Comparison of ENCODE assay signal across 9 cellular contexts in the genomic region with DNA sequence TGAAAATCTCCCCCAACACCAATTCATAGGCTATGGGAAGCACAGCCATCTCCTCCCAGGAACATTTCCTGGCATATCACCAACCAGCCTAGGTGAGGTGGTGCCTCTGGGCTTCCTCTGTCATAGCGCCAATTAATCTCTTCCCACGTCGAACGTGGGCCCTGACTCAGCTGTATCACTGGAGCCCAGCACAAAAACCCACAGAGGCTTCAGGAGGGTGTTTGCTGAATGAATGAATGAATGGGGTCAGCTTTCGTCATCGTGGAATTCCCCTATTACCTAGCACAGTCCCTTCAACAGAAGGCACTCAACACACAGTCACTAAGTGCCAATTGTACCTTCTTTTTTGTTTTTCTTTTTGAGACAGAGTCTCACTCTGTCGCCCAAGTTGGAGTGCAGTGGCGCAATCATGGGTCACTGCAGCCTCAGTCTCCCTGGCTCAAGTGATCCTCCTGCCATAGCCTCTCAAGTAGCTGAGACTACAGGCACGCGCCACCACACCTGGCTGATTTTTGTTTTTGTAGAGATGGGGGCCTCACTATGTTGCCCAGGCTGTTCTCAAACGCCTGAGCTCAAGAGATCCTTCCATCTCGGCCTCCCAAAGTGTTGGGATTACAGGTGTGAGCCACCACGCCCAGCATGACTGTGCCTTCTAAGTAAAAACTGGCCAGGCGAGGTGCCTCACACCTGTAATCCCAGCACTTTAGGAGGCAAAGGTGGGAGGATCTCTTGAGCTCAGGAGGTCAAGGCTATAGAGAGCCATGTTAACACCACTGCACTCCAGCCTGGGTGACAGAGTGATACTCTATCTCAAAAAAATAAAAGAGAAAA. TPM values are rescaled to one million over a fixed set of nuclear protein-coding genes. Genes with fewer than 3 reads are reported as not detected.
DNase-seq lines count a peak whose midpoint lies in the region; ATAC-seq and TF ChIP-seq lines count a peak whose summit lies in the region.
"Had no signal": no experiment of that assay in that cellular context is flagged by ENCODE, and none has a peak within 500 bp of the region (broad histone marks: within the 10 kb centered on the region; RNA-seq: fewer than 3 reads in every experiment).

No MANE protein-coding gene starts in this region.

- no peaks in the 10 kb centered on the region for H3K9me3 Mint-ChIP-seq in activated CD4-positive, alpha-beta memory T cell treated with anti-CD3 and anti-CD28 coated beads, Interleukin-2, amount 10 ng/mL, durations not matched to agents 7 days and 5 days

- H3K4me3 ChIP-seq in fibroblast of pulmonary artery (replicated peaks; ENCODE audit: low read depth, low read length): no peak overlapping the region
- H3K4me3 ChIP-seq: prostate gland had no signal

- no peaks in the 10 kb centered on the region for H3K36me3 ChIP-seq in KOPT-K1 (ENCODE audit: insufficient read depth, low read length)
- H3K36me3 ChIP-seq: prostate gland had no signal

- TF ChIP-seq CTCF in fibroblast of pulmonary artery (IDR thresholded peaks at IDR 0.05; ENCODE audit: low read length, missing control alignments): no peak

- ATAC-seq in sciatic nerve: no peak

- POLR2A ChIA-PET in activated CD4-positive, alpha-beta memory T cell treated with anti-CD3 and anti-CD28 coated beads, Interleukin-2, amount 10 ng/mL, durations not matched to agents 7 days and 5 days (lab: Charles Lee): interaction anchor here (0.8 to 5.8 kb wide), 7 partner anchors 9 to 96 kb away, joined by 3 to 53 read pairs (median 4); a partner anchor contains a TSS

- H3K36me3 Mint-ChIP-seq in activated CD4-positive, alpha-beta memory T cell treated with anti-CD3 and anti-CD28 coated beads, Interleukin-2, amount 10 ng/mL, durations not matched to agents 7 days and 5 days (ENCODE audit: low read depth): peaks cover 7% of the 10 kb centered on the region

- peaks cover 45% of the 10 kb centered on the region for H3K4me1 Mint-ChIP-seq in activated CD4-positive, alpha-beta memory T cell treated with anti-CD3 and anti-CD28 coated beads, Interleukin-2, amount 10 ng/mL, durations not matched to agents 7 days and 5 days

- DNase-seq in activated CD4-positive, alpha-beta memory T cell treated with anti-CD3 and anti-CD28 coated beads, Interleukin-2, amount 10 ng/mL, durations not matched to agents 7 days and 5 days: peak; percentile 55
- peak; percentile 53 for DNase-seq in fibroblast of pulmonary artery (ENCODE audit: low read depth)
- peak; percentile 26 for DNase-seq in stimulated activated CD8-positive, alpha-beta memory T cell treated with anti-CD3 and anti-CD28 coated beads, Interleukin-4, amount 100 ng/mL, for 24 hours (ENCODE audit: low read depth)
- DNase-seq in SIG-M5 treated with dmso at 0.1 percent for 504 hours (lab: John Stamatoyannopoulos, UW; ENCODE audit: unreplicated experiment): no peak
- DNase-seq in NCI-H82 treated with DMSO at 0.1 percent for 48 hours (lab: John Stamatoyannopoulos, UW; ENCODE audit: unreplicated experiment): no peak
- no peak for DNase-seq in sciatic nerve (ENCODE audit: low spot score)
- DNase-seq in HuH-7.5 (ENCODE audit: low spot score): no peak

- H3K4me3 Mint-ChIP-seq in activated CD4-positive, alpha-beta memory T cell treated with anti-CD3 and anti-CD28 coated beads, Interleukin-2, amount 10 ng/mL, durations not matched to agents 7 days and 5 days: no peak overlapping the region

- CTCF ChIA-PET in activated CD4-positive, alpha-beta memory T cell treated with anti-CD3 and anti-CD28 coated beads, Interleukin-2, amount 10 ng/mL, durations not matched to agents 7 days and 5 days (lab: Charles Lee): interaction anchor here (1.3 to 2.3 kb wide), 4 partner anchors 9 to 138 kb away, joined by 5 to 23 read pairs (median 8); a partner anchor contains a TSS

- intact Hi-C loops in sciatic nerve (cut with DNase I): no loop called here

- H3K27ac ChIP-seq in KOPT-K1 (ENCODE audit: low read depth, low read length, poor library complexity, severe bottlenecking): peak overlapping the region; percentile 46

- H3K9me3 ChIP-seq in KOPT-K1 (ENCODE audit: insufficient read depth, low read length, poor library complexity, severe bottlenecking): no peaks in the 10 kb centered on the region
- H3K9me3 ChIP-seq: prostate gland had no signal

- no peaks in the 10 kb centered on the region for H3K27me3 Mint-ChIP-seq in activated CD4-positive, alpha-beta memory T cell treated with anti-CD3 and anti-CD28 coated beads, Interleukin-2, amount 10 ng/mL, durations not matched to agents 7 days and 5 days

- peak overlapping the region; percentile 99 for H3K27ac Mint-ChIP-seq in activated CD4-positive, alpha-beta memory T cell treated with anti-CD3 and anti-CD28 coated beads, Interleukin-2, amount 10 ng/mL, durations not matched to agents 7 days and 5 days

RNA-seq across cellular contexts. Expression of a gene that starts 4.1 kb away (rescaled TPM):
- 10 to 100 TPM; 19.2 to 22.8 TPM for total RNA-seq in activated CD4-positive, alpha-beta memory T cell treated with anti-CD3 and anti-CD28 coated beads, Interleukin-2, amount 10 ng/mL, durations not matched to agents 7 days and 5 days
- total RNA-seq in sciatic nerve: 13.6 TPM

RNA-seq across cellular contexts. Expression of a gene that starts 9.2 kb away (rescaled TPM):
- 10 to 100 TPM; 16.0 to 16.8 TPM for total RNA-seq in activated CD4-positive, alpha-beta memory T cell treated with anti-CD3 and anti-CD28 coated beads, Interleukin-2, amount 10 ng/mL, durations not matched to agents 7 days and 5 days
- 9.5 TPM for total RNA-seq in sciatic nerve

RNA-seq across cellular contexts. Expression of a gene that starts 18.1 kb away (rescaled TPM):
- 10 to 100 TPM; 12.9 to 13.3 TPM for total RNA-seq in activated CD4-positive, alpha-beta memory T cell treated with anti-CD3 and anti-CD28 coated beads, Interleukin-2, amount 10 ng/mL, durations not matched to agents 7 days and 5 days
- 26.3 TPM for total RNA-seq in sciatic nerve

RNA-seq across cellular contexts. Expression of a gene that starts 32.7 kb away (rescaled TPM):
- total RNA-seq in activated CD4-positive, alpha-beta memory T cell treated with anti-CD3 and anti-CD28 coated beads, Interleukin-2, amount 10 ng/mL, durations not matched to agents 7 days and 5 days: 10 to 100 TPM; 10.6 to 10.7 TPM
- 12.7 TPM for total RNA-seq in sciatic nerve

RNA-seq across cellular contexts. Expression of a gene that starts 41.0 kb away (rescaled TPM):
- total RNA-seq in activated CD4-positive, alpha-beta memory T cell treated with anti-CD3 and anti-CD28 coated beads, Interleukin-2, amount 10 ng/mL, durations not matched to agents 7 days and 5 days: 1 to 10 TPM; 5.9 to 6.0 TPM
- total RNA-seq in sciatic nerve: 30.3 TPM

Comparison
In these comparisons a context has a peak if more than half of its experiments do, and no peak if none do; other contexts are left out.
1. DNase-seq: peak in activated CD4-positive, alpha-beta memory T cell treated with anti-CD3 and anti-CD28 coated beads, Interleukin-2, amount 10 ng/mL, durations not matched to agents 7 days and 5 days (single experiment), fibroblast of pulmonary artery (single experiment) and stimulated activated CD8-positive, alpha-beta memory T cell treated with anti-CD3 and anti-CD28 coated beads, Interleukin-4, amount 100 ng/mL, for 24 hours (single experiment); none in SIG-M5 treated with dmso at 0.1 percent for 504 hours (single experiment), NCI-H82 treated with DMSO at 0.1 percent for 48 hours (single experiment), sciatic nerve (single experiment) and HuH-7.5 (single experiment).